ENCODE assay signal across 34 cellular contexts in the genomic region with DNA sequence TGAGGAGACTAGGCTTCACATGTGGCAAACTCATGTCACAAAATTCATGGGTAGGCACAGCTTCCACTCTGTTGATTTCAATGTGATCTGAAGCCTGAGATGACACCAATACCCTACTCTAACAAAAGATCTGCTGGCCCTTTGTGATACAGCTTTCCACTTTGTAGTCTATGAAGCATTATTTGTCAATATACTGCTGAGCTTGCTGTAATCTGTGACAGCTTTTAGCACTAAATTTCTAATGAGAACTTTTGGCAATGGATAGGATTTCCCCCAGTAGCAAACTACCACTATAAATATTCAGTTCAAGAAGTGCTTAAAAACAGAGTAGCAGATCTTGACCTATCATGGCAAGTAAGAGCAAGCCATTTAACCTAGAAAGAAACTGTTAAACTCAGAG.
"Had no signal": no experiment of that assay in that cellular context is flagged by ENCODE, and none has a peak within 500 bp of the region (broad histone marks: within the 10 kb centered on the region; RNA-seq: fewer than 3 reads in every experiment).

No MANE protein-coding gene starts in this region.

- H3K9me3 Mint-ChIP-seq: activated B cell treated with CpG ODN at 0.5 μM for 24 hours; activated CD4-positive, alpha-beta memory T cell treated with anti-CD3 and anti-CD28 coated beads for 36 hours; activated naive CD4-positive, alpha-beta T cell treated with anti-CD3 and anti-CD28 coated beads for 36 hours; activated T-cell treated with anti-CD3 and anti-CD28 coated beads, Interleukin-2, amount 50 U/mL, for 4 hours; activated T-helper 1 cell treated with anti-CD3 and anti-CD28 coated beads, Interleukin-12 subunit alpha, Interleukin-12 subunit beta, Interleukin-2, Interleukin-4 antibody, amounts not matched to agents 30 ng/mL and 10 ng/mL and 1 ng/mL, durations not matched to agents 14 hours and 24 hours and 36 hours had no signal

- DNase-seq: activated B cell treated with CpG ODN at 0.5 μM for 24 hours; activated CD4-positive, alpha-beta memory T cell treated with anti-CD3 and anti-CD28 coated beads for 36 hours; activated CD4-positive, alpha-beta T cell treated with anti-CD3 and anti-CD28 coated beads for 4 hours; activated CD4-positive, alpha-beta T cell treated with anti-CD3 and anti-CD28 coated beads, Interleukin-2, amount 50 U/mL, for 1 hour; activated CD4-positive, CD25-positive, alpha-beta regulatory T cell treated with anti-CD3 and anti-CD28 coated beads, Interleukin-2, amount 50 U/mL, for 72 hours; activated CD8-positive, alpha-beta memory T cell treated with anti-CD3 and anti-CD28 coated beads, Interleukin-2, amount 50 U/mL, for 4 hours; activated gamma-delta T cell treated with Interleukin-2 at 50 U/mL for 16 hours; activated naive CD4-positive, alpha-beta T cell treated with anti-CD3 and anti-CD28 coated beads for 36 hours; activated T-cell treated with anti-CD3 and anti-CD28 coated beads for 4 hours; activated T-cell treated with anti-CD3 and anti-CD28 coated beads, Interleukin-2, amount 50 U/mL, for 4 hours; aorta; body of pancreas; NCI-H1105; NCI-H1417 treated with DMSO at 0.1 percent for 48 hours; NCI-H187 treated with DMSO at 0.1 percent for 48 hours; NCI-H2081; NCI-H2171 treated with DMSO at 0.1 percent for 48 hours; NCI-H226; NCI-H446 treated with DMSO at 0.1 percent for 48 hours; NCI-H524; NCI-H748 treated with DMSO at 0.1 percent for 48 hours; NK-92 treated with Interleukin-12 subunit alpha and Interleukin-12 subunit beta, amount 100 ng/mL, for 24 hours; PC-9; SIG-M5; T-helper 1 cell; T-helper 2 cell; T-helper 9 cell had no signal

- H3K4me2 ChIP-seq: PC-9 had no signal

- H3K4me3 ChIP-seq: body of pancreas, breast epithelium, PC-9 had no signal

- H3K27ac Mint-ChIP-seq: activated B cell treated with CpG ODN at 0.5 μM for 24 hours; activated CD4-positive, alpha-beta memory T cell treated with anti-CD3 and anti-CD28 coated beads for 36 hours; activated naive CD4-positive, alpha-beta T cell treated with anti-CD3 and anti-CD28 coated beads for 36 hours; activated naive CD4-positive, alpha-beta T cell treated with anti-CD3 and anti-CD28 coated beads, Interleukin-2, amount 50 U/mL, for 72 hours; activated T-helper 1 cell treated with anti-CD3 and anti-CD28 coated beads, Interleukin-12 subunit alpha, Interleukin-12 subunit beta, Interleukin-2, Interleukin-4 antibody, amounts not matched to agents 30 ng/mL and 10 ng/mL and 1 ng/mL, durations not matched to agents 14 hours and 24 hours and 36 hours had no signal

- H3K9me3 ChIP-seq: body of pancreas, breast epithelium had no signal

- H3K36me3 Mint-ChIP-seq: activated CD4-positive, alpha-beta memory T cell treated with anti-CD3 and anti-CD28 coated beads for 36 hours; activated naive CD4-positive, alpha-beta T cell treated with anti-CD3 and anti-CD28 coated beads, Interleukin-2, amount 50 U/mL, for 72 hours had no signal

- H3K4me3 Mint-ChIP-seq: activated B cell treated with CpG ODN at 0.5 μM for 24 hours; activated CD4-positive, alpha-beta memory T cell treated with anti-CD3 and anti-CD28 coated beads for 36 hours; activated naive CD4-positive, alpha-beta T cell treated with anti-CD3 and anti-CD28 coated beads for 36 hours; activated T-cell treated with anti-CD3 and anti-CD28 coated beads, Interleukin-2, amount 50 U/mL, for 4 hours; activated T-helper 1 cell treated with anti-CD3 and anti-CD28 coated beads, Interleukin-12 subunit alpha, Interleukin-12 subunit beta, Interleukin-2, Interleukin-4 antibody, amounts not matched to agents 30 ng/mL and 10 ng/mL and 1 ng/mL, durations not matched to agents 14 hours and 24 hours and 36 hours had no signal

- H3K27ac ChIP-seq: body of pancreas, breast epithelium, PC-9, RWPE1, VCaP had no signal

- H2AFZ ChIP-seq: PC-9 had no signal

- H3K27me3 Mint-ChIP-seq: activated B cell treated with CpG ODN at 0.5 μM for 24 hours; activated CD4-positive, alpha-beta memory T cell treated with anti-CD3 and anti-CD28 coated beads for 36 hours had no signal

- H3K4me1 ChIP-seq: breast epithelium had no signal

- H3K27me3 ChIP-seq: body of pancreas, breast epithelium had no signal

- H3K36me3 ChIP-seq: breast epithelium had no signal

- ATAC-seq: activated naive CD4-positive, alpha-beta T cell treated with anti-CD3 and anti-CD28 coated beads, Interleukin-2, amount 50 U/mL, for 72 hours; activated T-cell treated with anti-CD3 and anti-CD28 coated beads, Interleukin-2, amount 50 U/mL, for 4 hours; body of pancreas; Right ventricle myocardium inferior; SK-N-SH treated with all-trans-retinoic acid at 6 μM for 48 hours had no signal
